Comparison of ENCODE assay signal across 12 cellular contexts in genomic region chr3:18438586-18438985, GRCh38. TPM values are rescaled to one million over a fixed set of nuclear protein-coding genes. Genes with fewer than 3 reads are reported as not detected.
DNase-seq lines count a peak whose midpoint lies in the region; ATAC-seq and TF ChIP-seq lines count a peak whose summit lies in the region.
"Had no signal": no experiment of that assay in that cellular context is flagged by ENCODE, and none has a peak within 500 bp of the region (broad histone marks: within the 10 kb centered on the region; RNA-seq: fewer than 3 reads in every experiment).

No MANE protein-coding gene starts in this region.

- peak; percentile 45 for ATAC-seq in WTC11
- ATAC-seq in SK-N-SH treated with all-trans-retinoic acid at 6 μM for 48 hours: no peak
- no peak for ATAC-seq in GM18520 (IDR thresholded peaks at IDR 0.05; ENCODE audit: unreplicated experiment)
- ATAC-seq: esophagus mucosa had no signal

- peak overlapping the region; percentile 56 for H3K4me3 ChIP-seq in CD8-positive, alpha-beta memory T cell (ENCODE audit: low read length)
- peak overlapping the region in 1 of 8 donors; percentile 4 for H3K4me3 ChIP-seq in spleen

- H3K9me3 ChIP-seq in CD8-positive, alpha-beta memory T cell (ENCODE audit: low read length): no peaks in the 10 kb centered on the region
- H3K9me3 ChIP-seq in spleen: no peaks in the 10 kb centered on the region

- POLR2A ChIA-PET in CD8-positive, alpha-beta memory T cell (lab: Charles Lee): interaction anchor here (0.8 to 2.4 kb wide), 2 partner anchors 13 to 14 kb away, joined by 3 to 7 read pairs; partner anchors contain the start of gene SATB1
- POLR2A ChIA-PET in WTC11 (lab: Charles Lee): interaction anchor here (1.1 kb wide), 1 partner anchor 9 kb away, joined by 4 read pairs; no protein-coding TSS in a partner anchor

- TF ChIP-seq CTCF in WTC11 (IDR thresholded peaks at IDR 0.05): no peak
- TF ChIP-seq CTCF in spleen (IDR thresholded peaks at IDR 0.05 in 8 of 11, conservative IDR thresholded peaks at IDR 0.05 in 3 of 11): no peak
- TF ChIP-seq CTCF in glutamatergic neuron (IDR thresholded peaks at IDR 0.05; ENCODE audit: partially characterized antibody, unreplicated experiment): no peak

- peak; percentile 14 to 88 (median 68) for DNase-seq in CD8-positive, alpha-beta memory T cell
- DNase-seq in WTC11 (ENCODE audit: low spot score): no peak
- peak in 3 of 4 experiments; percentile 6 to 38 (median 34) for DNase-seq in activated naive CD4-positive, alpha-beta T cell (lab: John Stamatoyannopoulos, UW)
- peak; percentile 78 for DNase-seq in spleen
- no peak for DNase-seq in glutamatergic neuron
- no peak for DNase-seq in SW480 (ENCODE audit: low spot score)
- DNase-seq: C1 segment of cervical spinal cord, NCI-H446 treated with DMSO at 0.1 percent for 48 hours, nucleus accumbens had no signal

- H3K36me3 Mint-ChIP-seq in CD8-positive, alpha-beta memory T cell: peaks cover 0 to 10% (median 0%) of the 10 kb centered on the region in 3 donors
- H3K36me3 Mint-ChIP-seq in WTC11: no peaks in the 10 kb centered on the region
- H3K36me3 Mint-ChIP-seq in glutamatergic neuron (ENCODE audit: unreplicated experiment): no peaks in the 10 kb centered on the region

- WGBS in spleen, 5 donors: 60 to 73% (median 70%) methylated on average over 5 to 6 of the region's 6 CpGs

- H3K4me3 Mint-ChIP-seq in CD8-positive, alpha-beta memory T cell: peak overlapping the region; percentile 72 to 88 (median 81)
- no peak overlapping the region for H3K4me3 Mint-ChIP-seq in WTC11
- H3K4me3 Mint-ChIP-seq in glutamatergic neuron (ENCODE audit: unreplicated experiment): no peak overlapping the region

- no peaks in the 10 kb centered on the region for H3K9me3 Mint-ChIP-seq in CD8-positive, alpha-beta memory T cell
- H3K9me3 Mint-ChIP-seq in WTC11 (no peaks in the 10 kb centered on the region), glutamatergic neuron (ENCODE audit: unreplicated experiment) (no peaks in the 10 kb centered on the region)

- TF ChIP-seq POLR2A in spleen (IDR thresholded peaks at IDR 0.05): no peak

- no peaks in the 10 kb centered on the region for H3K36me3 ChIP-seq in CD8-positive, alpha-beta memory T cell (ENCODE audit: insufficient read depth, low read length)
- no peaks in the 10 kb centered on the region for H3K36me3 ChIP-seq in spleen

- H3K27me3 Mint-ChIP-seq in CD8-positive, alpha-beta memory T cell: peaks cover 0 to 3% of the 10 kb centered on the region in 2 donors
- H3K27me3 Mint-ChIP-seq in WTC11 (ENCODE audit: low read depth) (peaks cover 12% of the 10 kb centered on the region), glutamatergic neuron (ENCODE audit: unreplicated experiment) (peaks cover 7% of the 10 kb centered on the region)

- no peaks in the 10 kb centered on the region for H3K27me3 ChIP-seq in CD8-positive, alpha-beta memory T cell (ENCODE audit: insufficient read depth, low read length, poor library complexity, severe bottlenecking)
- H3K27me3 ChIP-seq in spleen (replicated peaks in 1 of 7): peaks cover 0 to 6% (median 2%) of the 10 kb centered on the region in 7 donors

- intact Hi-C loops in spleen (cut with DNase I; ENCODE audit: low total_unique reads): no loop called here

- no peak overlapping the region for H3K27ac ChIP-seq in CD8-positive, alpha-beta memory T cell (ENCODE audit: low read depth, low read length)
- H3K27ac ChIP-seq in spleen: peak overlapping the region in 6 of 8 donors; percentile 5 to 67 (median 46)

- H3K4me1 Mint-ChIP-seq in CD8-positive, alpha-beta memory T cell: peaks cover 61 to 83% (median 66%) of the 10 kb centered on the region in 3 donors
- H3K4me1 Mint-ChIP-seq in WTC11 (peaks cover 50% of the 10 kb centered on the region), glutamatergic neuron (ENCODE audit: low read depth, unreplicated experiment) (peaks cover 20% of the 10 kb centered on the region)

- H3K4me1 ChIP-seq in CD8-positive, alpha-beta memory T cell (ENCODE audit: insufficient read depth, low read length): peaks cover 28% of the 10 kb centered on the region
- H3K4me1 ChIP-seq in spleen: peaks cover 4 to 95% (median 26%) of the 10 kb centered on the region in 6 donors

- peak overlapping the region; percentile 72 to 98 (median 89) for H3K27ac Mint-ChIP-seq in CD8-positive, alpha-beta memory T cell
- H3K27ac Mint-ChIP-seq in WTC11: no peak overlapping the region
- no peak overlapping the region for H3K27ac Mint-ChIP-seq in glutamatergic neuron (ENCODE audit: unreplicated experiment)

- CTCF ChIA-PET in CD8-positive, alpha-beta memory T cell (lab: Charles Lee): interaction anchor here (0.8 kb wide), 1 partner anchor 9 kb away, joined by 3 read pairs; no protein-coding TSS in a partner anchor
- CTCF ChIA-PET in WTC11 (lab: Charles Lee): no interaction called here

TF ChIP-seq in WTC11, 78 proteins besides CTCF, POLR2A, EP300 and RAD21 (continues in another document):
- TF ChIP-seq ZNF232 (CRISPR knock-in tag; IDR thresholded peaks at IDR 0.05) (no peak), RORB (CRISPR knock-in tag; IDR thresholded peaks at IDR 0.05) (no peak), ZMAT4 (CRISPR knock-in tag; IDR thresholded peaks at IDR 0.05) (no peak), STAT6 (CRISPR knock-in tag; conservative IDR thresholded peaks at IDR 0.05; ENCODE audit: low read depth) (no peak)

TF ChIP-seq in SK-N-SH treated with all-trans-retinoic acid at 6 μM for 48 hours, 23 proteins besides CTCF, POLR2A, EP300 and RAD21:
- TF ChIP-seq ZFP30 (CRISPR knock-in tag; IDR thresholded peaks at IDR 0.05): no peak
- TF ChIP-seq OSR1 (CRISPR knock-in tag; IDR thresholded peaks at IDR 0.05): no peak
- TF ChIP-seq POU6F1 (CRISPR knock-in tag; IDR thresholded peaks at IDR 0.05; ENCODE audit: borderline replicate concordance, low read depth): no peak
- no peak for TF ChIP-seq CSDC2 (CRISPR knock-in tag; IDR thresholded peaks at IDR 0.05)
- no peak for TF ChIP-seq BACH2 (CRISPR knock-in tag; IDR thresholded peaks at IDR 0.05; ENCODE audit: borderline replicate concordance)
- no peak for TF ChIP-seq TSHZ2 (CRISPR knock-in tag; IDR thresholded peaks at IDR 0.05)
- TF ChIP-seq TOX (CRISPR knock-in tag; IDR thresholded peaks at IDR 0.05; ENCODE audit: borderline replicate concordance): no peak
- TF ChIP-seq RARB (CRISPR knock-in tag; IDR thresholded peaks at IDR 0.05): no peak
- no peak for TF ChIP-seq ARNTL (CRISPR knock-in tag; IDR thresholded peaks at IDR 0.05; ENCODE audit: borderline replicate concordance, low read depth)
- no peak for TF ChIP-seq ZFP3 (CRISPR knock-in tag; IDR thresholded peaks at IDR 0.05)

RNA-seq across cellular contexts. Expression of gene SATB1, which starts 13.4 kb away (rescaled TPM):
- 100 to 1,000 TPM; 158 to 163 TPM for total RNA-seq in CD8-positive, alpha-beta memory T cell
- polyA plus RNA-seq in CD8-positive, alpha-beta memory T cell: 89.6 TPM
- total RNA-seq in WTC11 (2021): 31.1 to 36.8 TPM (median 36.2 TPM) in 3 replicates
- 100 to 1,000 TPM in 1 of 7 donors, 10 to 100 TPM in 6; 57.2 to 104 (median 71.3) TPM for total RNA-seq in spleen
- 10 to 100 TPM; 11.7 to 14.4 (median 12.6) TPM for polyA plus RNA-seq in spleen
- total RNA-seq in glutamatergic neuron (ENCODE audit: unreplicated experiment): 80.5 TPM

Comparison
In these comparisons a context has a peak if more than half of its experiments do, and no peak if none do; other contexts are left out.
1. DNase-seq: peak in CD8-positive, alpha-beta memory T cell (5 of 5), activated naive CD4-positive, alpha-beta T cell (3 of 4) and spleen (single experiment); none in WTC11 (single experiment), glutamatergic neuron (single experiment) and SW480 (single experiment).
2. H3K27ac Mint-ChIP-seq: peak in CD8-positive, alpha-beta memory T cell (8 of 8); none in WTC11 (single experiment) and glutamatergic neuron (single experiment).
3. H3K4me3 Mint-ChIP-seq: peak in CD8-positive, alpha-beta memory T cell (7 of 7); none in WTC11 (single experiment) and glutamatergic neuron (single experiment).